8 cellular contexts compared by ENCODE assay signal in genomic region chr7:144391823-144392255, GRCh38. TPM values are rescaled to one million over a fixed set of nuclear protein-coding genes. Genes with fewer than 3 reads are reported as not detected.
DNase-seq lines count a peak whose midpoint lies in the region; ATAC-seq, FAIRE-seq and TF ChIP-seq lines count a peak whose summit lies in the region.

No MANE protein-coding gene starts in this region.

- DNase-seq in A549 (ENCODE audit: low read depth in 1 of 2, low spot score in 1 of 2) (peak; percentile 48 to 52), ELR (ENCODE audit: low read depth) (peak; percentile 54), HCT116 (ENCODE audit: low read depth, low spot score) (peak; percentile 54), NB4 (ENCODE audit: low read depth) (peak; percentile 62), WERI-Rb-1 (no peak), fibroblast of villous mesenchyme (ENCODE audit: low read depth) (peak; percentile 66), osteoblast (ENCODE audit: insufficient read length, low spot score, missing footprints) (peak; percentile 80)

- no peak for TF ChIP-seq EP300 in A549 (IDR thresholded peaks at IDR 0.05)

- H3K9ac ChIP-seq in HCT116 (ENCODE audit: low read length): no peak overlapping the region

- RAD21 ChIA-PET in HCT116 (lab: Charles Lee; ENCODE audit: low non-redundant PET in 1 of 2, low total read pairs in 2 of 2, uncharacterized antibody in 2 of 2, unreplicated experiment in 2 of 2): interaction anchor here (0.6 to 1.2 kb wide), 3 partner anchors 45 to 135 kb away, joined by 3 to 6 read pairs (median 4); no protein-coding TSS in a partner anchor

- BruUV-seq in HCT116 (replicated peaks; lab: Mats Ljungman, UMichigan): no TSS peak

- H3K36me3 ChIP-seq in HCT116 (ENCODE audit: control insufficient read depth in 1 of 2, insufficient read depth in 2 of 2, low read length in 2 of 2): no peaks in the 10 kb centered on the region
- no peaks in the 10 kb centered on the region for H3K36me3 ChIP-seq in WERI-Rb-1
- H3K36me3 ChIP-seq in osteoblast (ENCODE audit: insufficient read depth, low read length): no peaks in the 10 kb centered on the region

- TF ChIP-seq RAD21 in A549 (conservative IDR thresholded peaks at IDR 0.05 in 1 of 2, IDR thresholded peaks at IDR 0.05 in 1 of 2) (peak; percentile 90 to 91), HCT116 (IDR thresholded peaks at IDR 0.05; ENCODE audit: low read depth) (peak; percentile 98)

- H2AFZ ChIP-seq in HCT116 (ENCODE audit: low read depth, low read length, poor library complexity, severe bottlenecking) (peak overlapping the region; percentile 81), osteoblast (ENCODE audit: low read length) (peak overlapping the region; percentile 76)

- H3K4me1 ChIP-seq in A549: peaks cover 3% of the 10 kb centered on the region; the same call in 1 of the 3 replicates
- peaks cover 0 to 7% of the 10 kb centered on the region in 2 experiments; a peak in 2 of 4 replicates for H3K4me1 ChIP-seq in HCT116 (ENCODE audit: control insufficient read depth in 1 of 2, insufficient read depth in 2 of 2, low read length in 2 of 2)
- H3K4me1 ChIP-seq in osteoblast (ENCODE audit: insufficient read depth, low read length): peaks cover 7% of the 10 kb centered on the region

- POLR2A ChIA-PET in A549 (lab: Yijun Ruan, JAX): no interaction called here
- POLR2A ChIA-PET in HCT116 (lab: Charles Lee): interaction anchor here (0.7 kb wide), 1 partner anchor 1614 kb away, joined by 3 read pairs; no protein-coding TSS in a partner anchor

- intact Hi-C loops in HCT116 (cut with micrococcal nuclease): no loop called here

- CTCF ChIA-PET in A549 (lab: Yijun Ruan, JAX) (interaction anchor here (0.7 to 2.5 kb wide), 16 partner anchors 8 to 485 kb away, joined by 3 to 15 read pairs (median 4); no protein-coding TSS in a partner anchor), HCT116 (lab: Charles Lee) (interaction anchor here (0.9 to 1.5 kb wide), 4 partner anchors 9 to 264 kb away, joined by 3 to 4 read pairs (median 4); no protein-coding TSS in a partner anchor)

- TF ChIP-seq CTCF in A549 (IDR thresholded peaks at IDR 0.05) (peak; percentile 84), HCT116 (IDR thresholded peaks at IDR 0.05 in 2 of 3, conservative IDR thresholded peaks at IDR 0.05 in 1 of 3; ENCODE audit: borderline replicate concordance in 1 of 3, insufficient read depth in 1 of 3, low read depth in 2 of 3, low read length in 2 of 3) (peak; percentile 53 to 93 (median 79); a peak in 5 of 6 replicates), NB4 (IDR thresholded peaks at IDR 0.05; ENCODE audit: low read depth, low read length) (peak; percentile 57), WERI-Rb-1 (IDR thresholded peaks at IDR 0.05; ENCODE audit: low read depth, low read length) (peak; percentile 47; the same call in 1 of the 2 replicates), fibroblast of villous mesenchyme (IDR thresholded peaks at IDR 0.05; ENCODE audit: insufficient read depth, low read depth, low read length) (peak; percentile 74), osteoblast (IDR thresholded peaks at IDR 0.05; ENCODE audit: extremely low read depth, low read depth, low read length) (peak; percentile 78)

- no peaks in the 10 kb centered on the region for H3K9me2 ChIP-seq in HCT116 (ENCODE audit: insufficient read depth)

- WGBS in A549 (ENCODE audit: missing lambda C conversion rate): 10% methylated on average over 8 of the region's 8 CpGs

- no peaks in the 10 kb centered on the region for H3K79me2 ChIP-seq in HCT116 (ENCODE audit: insufficient read depth, low read length)
- no peaks in the 10 kb centered on the region for H3K79me2 ChIP-seq in osteoblast (ENCODE audit: insufficient read depth, low read length)

- H4K20me1 ChIP-seq in HCT116 (ENCODE audit: insufficient read depth) (no peaks in the 10 kb centered on the region), osteoblast (ENCODE audit: insufficient read depth, low read length) (no peaks in the 10 kb centered on the region)

- H3K4me2 ChIP-seq in A549 (peak overlapping the region; percentile 32), HCT116 (ENCODE audit: low read length) (peak overlapping the region; percentile 21), osteoblast (ENCODE audit: insufficient read depth, low read length) (peak overlapping the region; percentile 62)

- no peak overlapping the region for H3K27ac ChIP-seq in A549
- H3K27ac ChIP-seq in HCT116 (ENCODE audit: low read depth, low read length): no peak overlapping the region
- H3K27ac ChIP-seq in WERI-Rb-1: no peak overlapping the region
- H3K27ac ChIP-seq in osteoblast (ENCODE audit: low read depth, low read length): no peak overlapping the region

- H3K4me3 ChIP-seq in A549 (no peak overlapping the region), HCT116 (replicated peaks in 1 of 2; ENCODE audit: low read depth in 1 of 2, low read length in 2 of 2) (no peak overlapping the region), NB4 (ENCODE audit: low read depth, low read length) (no peak overlapping the region), WERI-Rb-1 (ENCODE audit: low read depth, low read length) (no peak overlapping the region), fibroblast of villous mesenchyme (ENCODE audit: low read depth, low read length) (no peak overlapping the region), osteoblast (ENCODE audit: insufficient read depth, low read length) (peak overlapping the region; percentile 25)

- H3K9me3 ChIP-seq in A549 (no peaks in the 10 kb centered on the region), HCT116 (ENCODE audit: control insufficient read depth in 1 of 2, insufficient read depth in 1 of 2, low read depth in 1 of 2, low read length in 2 of 2) (no peaks in the 10 kb centered on the region), WERI-Rb-1 (ENCODE audit: severe bottlenecking) (no peaks in the 10 kb centered on the region), osteoblast (ENCODE audit: low read depth, low read length) (no peaks in the 10 kb centered on the region)

- TF ChIP-seq POLR2A in A549 (IDR thresholded peaks at IDR 0.05; ENCODE audit: low read length): no peak
- TF ChIP-seq POLR2A in HCT116 (IDR thresholded peaks at IDR 0.05; ENCODE audit: borderline replicate concordance, extremely low read depth, insufficient read depth, insufficient read length): no peak
- TF ChIP-seq POLR2A in NB4 (IDR thresholded peaks at IDR 0.05; ENCODE audit: extremely low read depth, insufficient read length): no peak

- peak; percentile 84 to 91 for ATAC-seq in A549
- ATAC-seq in HCT116: peak; percentile 86
- ATAC-seq in HG02884 (IDR thresholded peaks at IDR 0.05; ENCODE audit: unreplicated experiment): no peak

- no peak for FAIRE-seq in A549 (lab: Jason Lieb, UNC)

- H3K27me3 ChIP-seq in HCT116 (ENCODE audit: insufficient read depth, low read length) (no peaks in the 10 kb centered on the region), WERI-Rb-1 (ENCODE audit: insufficient read depth, low read depth, severe bottlenecking) (no peaks in the 10 kb centered on the region), osteoblast (ENCODE audit: insufficient read depth, low read length) (no peaks in the 10 kb centered on the region)

TF ChIP-seq in A549, 52 proteins besides CTCF, POLR2A, EP300 and RAD21:
- TF ChIP-seq SMC3 (IDR thresholded peaks at IDR 0.05): peak; percentile 85
- no peak for TF ChIP-seq USF2 (IDR thresholded peaks at IDR 0.05)

TF ChIP-seq in HCT116, 20 proteins besides CTCF, POLR2A, EP300 and RAD21 (continues in another document):
- TF ChIP-seq MAX (IDR thresholded peaks at IDR 0.05) (no peak), SRF (IDR thresholded peaks at IDR 0.05; ENCODE audit: low read depth) (no peak), ATF3 (IDR thresholded peaks at IDR 0.05) (no peak)

RNA-seq across cellular contexts. Expression of gene NOBOX, which starts 11.7 kb away (rescaled TPM):
- polyA plus RNA-seq in A549 (2011; rRNA removed) (not detected in 2 replicates), A549 (2017; fragmentation: RNase III; extraction: RNeasy Plus Mini Kit Qiagen cat#74134 plus additional on column Dnase treatment) (not detected in 3 replicates)
- polyA plus RNA-seq in A549 (2012; cell fraction: cytosol; rRNA removed): not detected in 2 replicates
- not detected in 2 replicates for polyA plus RNA-seq in A549 (2012; cell fraction: nucleus; rRNA removed)
- polyA minus RNA-seq in A549 (2011; rRNA and poly(A)+ RNA removed): not detected in 2 replicates
- total RNA-seq in HCT116 (2021; ENCODE audit: unreplicated experiment) (not detected), fibroblast of villous mesenchyme (not detected in 2 replicates), osteoblast (not detected in 2 replicates)
- not detected in 2 replicates for polyA plus RNA-seq in HCT116 (2012)

RNA-seq across cellular contexts. Expression of gene ARHGEF5, which starts 36.6 kb away (rescaled TPM):
- 2.3 and 2.8 TPM in 2 replicates for polyA plus RNA-seq in A549 (2011; rRNA removed)
- 0.91 and 1.1 TPM in 2 replicates for polyA plus RNA-seq in A549 (2012; cell fraction: cytosol; rRNA removed)
- 1.1 and 1.4 TPM in 2 replicates for polyA plus RNA-seq in A549 (2012; cell fraction: nucleus; rRNA removed)
- 2.1 to 2.6 TPM (median 2.5 TPM) in 3 replicates for polyA plus RNA-seq in A549 (2017; fragmentation: RNase III; extraction: RNeasy Plus Mini Kit Qiagen cat#74134 plus additional on column Dnase treatment)
- polyA minus RNA-seq in A549 (2011; rRNA and poly(A)+ RNA removed): 6.6 and 7.1 TPM in 2 replicates
- total RNA-seq in HCT116 (2021; ENCODE audit: unreplicated experiment): 44.2 TPM
- polyA plus RNA-seq in HCT116 (2012): 34.1 and 35.2 TPM in 2 replicates
- 1.9 and 3.9 TPM in 2 replicates for total RNA-seq in fibroblast of villous mesenchyme
- 4.7 and 8.5 TPM in 2 replicates for total RNA-seq in osteoblast

Comparison
In these comparisons a context has a peak if more than half of its experiments do, and no peak if none do; other contexts are left out.
1. Of the 6 proteins assayed by ChIP-seq in both A549 and HCT116: peak only in A549: none; only in HCT116: none; in both: CTCF and RAD21; in neither: 4.